23 cellular contexts compared by ENCODE assay signal in the genomic region with DNA sequence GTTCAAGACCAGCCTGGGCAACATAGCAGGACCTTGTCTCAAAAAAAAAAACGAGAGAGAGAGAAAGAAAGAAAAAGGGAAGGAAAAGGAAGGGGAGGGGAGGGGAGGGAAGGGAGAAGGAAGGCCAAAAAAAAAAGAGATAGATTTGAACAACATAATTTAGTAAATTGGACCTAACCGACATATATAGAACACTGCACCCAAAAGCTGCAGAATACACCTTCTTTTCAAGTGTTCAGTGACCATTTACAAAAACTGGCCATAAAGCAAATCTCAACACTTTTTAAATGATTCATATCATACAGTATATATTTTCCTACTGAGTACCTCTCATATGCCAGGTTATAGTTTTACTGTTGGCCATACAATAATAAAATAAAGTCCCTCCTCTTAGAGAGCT. TPM values are rescaled to one million over a fixed set of nuclear protein-coding genes. Genes with fewer than 3 reads are reported as not detected.
"Had no signal": no experiment of that assay in that cellular context is flagged by ENCODE, and none has a peak within 500 bp of the region (broad histone marks: within the 10 kb centered on the region; RNA-seq: fewer than 3 reads in every experiment).

No MANE protein-coding gene starts in this region.

- ATAC-seq: left lung; stimulated activated naive CD8-positive, alpha-beta T cell treated with anti-CD3 and anti-CD28 coated beads, Interleukin-15, amount 100 ng/mL, for 72 hours had no signal

- H3K9me3 ChIP-seq: left lung, prostate gland, right atrium auricular region had no signal

- DNase-seq: activated CD4-positive, alpha-beta memory T cell treated with anti-CD3 and anti-CD28 coated beads, Interleukin-2, amount 10 ng/mL, durations not matched to agents 7 days and 5 days; activated CD4-positive, alpha-beta T cell treated with anti-CD3 and anti-CD28 coated beads for 4 hours; activated CD8-positive, alpha-beta memory T cell treated with anti-CD3 and anti-CD28 coated beads, Interleukin-2, amount 50 U/mL, for 4 hours; activated effector memory CD4-positive, alpha-beta T cell treated with anti-CD3 and anti-CD28 coated beads, Interleukin-2, amount 50 U/mL, for 16 hours; activated naive CD8-positive, alpha-beta T cell treated with anti-CD3 and anti-CD28 coated beads, Interleukin-2, amount 10 ng/mL, durations not matched to agents 7 days and 5 days; activated T-cell treated with anti-CD3 and anti-CD28 coated beads, Interleukin-2, amount 50 U/mL, for 4 hours; aorta; brain microvascular endothelial cell; erythroblast; head of caudate nucleus; kidney; left lung; mammary epithelial cell; naive B cell; stimulated activated CD4-positive, alpha-beta T cell treated with anti-CD3 and anti-CD28 coated beads, Interleukin-2, amount 100 ng/mL, for 24 hours; stimulated activated naive CD8-positive, alpha-beta T cell treated with anti-CD3 and anti-CD28 coated beads, Interleukin-15, amount 100 ng/mL, for 72 hours had no signal

- H3K27ac ChIP-seq: brain microvascular endothelial cell, coronary artery, left lung, prostate gland, right atrium auricular region had no signal

- H3K36me3 ChIP-seq: brain microvascular endothelial cell, left lung, prostate gland, right atrium auricular region had no signal

- H3K27me3 ChIP-seq: brain microvascular endothelial cell, left lung, right atrium auricular region had no signal

- H3K4me3 ChIP-seq: coronary artery, left lung, prostate gland, right atrium auricular region had no signal

- H3K4me1 ChIP-seq: prostate gland had no signal

RNA-seq across cellular contexts. Expression of a gene that starts 37.8 kb away (rescaled TPM):
- total RNA-seq: neural crest cell had no signal

RNA-seq across cellular contexts. Expression of a gene that starts 57.5 kb away (rescaled TPM):
- total RNA-seq: activated CD4-positive, alpha-beta memory T cell treated with anti-CD3 and anti-CD28 coated beads, Interleukin-2, amount 10 ng/mL, durations not matched to agents 7 days and 5 days; activated naive CD8-positive, alpha-beta T cell treated with anti-CD3 and anti-CD28 coated beads, Interleukin-2, amount 10 ng/mL, durations not matched to agents 7 days and 5 days; frontal cortex; neural crest cell; skeletal muscle tissue; temporal lobe had no signal
